ENCODE assay signal across 8 cellular contexts in genomic region chr5:149552038-149552494, GRCh38. TPM values are rescaled to one million over a fixed set of nuclear protein-coding genes. Genes with fewer than 3 reads are reported as not detected.
DNase-seq lines count a peak whose midpoint lies in the region; ATAC-seq, FAIRE-seq and TF ChIP-seq lines count a peak whose summit lies in the region.

No MANE protein-coding gene starts in this region.

- peak overlapping the region; percentile 93 for H3K4me3 Mint-ChIP-seq in natural killer cell treated with Interleukin-12 subunit alpha and Interleukin-12 subunit beta and Interleukin-15 and Interleukin-18, amount 100 ng/mL, for 72 hours

- H3K27ac Mint-ChIP-seq in natural killer cell treated with Interleukin-12 subunit alpha and Interleukin-12 subunit beta and Interleukin-15 and Interleukin-18, amount 100 ng/mL, for 72 hours, result peak overlapping the region; percentile 93 to 98

- DNase-seq in AG10803 (ENCODE audit: low read depth) (no peak), MG63 (no peak), dorsolateral prefrontal cortex (no peak), NCI-H526 (lab: John Stamatoyannopoulos, UW) (no peak), mucosa of descending colon (no peak), HTR-8/SVneo (ENCODE audit: insufficient read length, low spot score) (no peak), GDM1 (lab: John Stamatoyannopoulos, UW) (no peak)
- no peak for DNase-seq in natural killer cell treated with Interleukin-12 subunit alpha and Interleukin-12 subunit beta and Interleukin-15 and Interleukin-18, amount 100 ng/mL, for 72 hours (ENCODE audit: low spot score)

- H3K36me3 ChIP-seq in MG63, result peaks cover 41% of the 10 kb centered on the region
- H3K36me3 ChIP-seq in mucosa of descending colon (ENCODE audit: low read depth), result no peaks in the 10 kb centered on the region

- TF ChIP-seq CTCF in AG10803 (conservative IDR thresholded peaks at IDR 0.05; ENCODE audit: low read length), result no peak
- peak in 5 of 56 donors; percentile 1 to 8 (median 2) for TF ChIP-seq CTCF in dorsolateral prefrontal cortex (IDR thresholded peaks at IDR 0.05 in 54 of 56, conservative IDR thresholded peaks at IDR 0.05 in 2 of 56; ENCODE audit: low read depth in 1 of 56, partially characterized antibody in 56 of 56)
- TF ChIP-seq CTCF in mucosa of descending colon (IDR thresholded peaks at IDR 0.05), result no peak

- no peak for FAIRE-seq in HTR-8/SVneo (lab: Jason Lieb, UNC)

- H3K9me3 ChIP-seq in MG63, result no peaks in the 10 kb centered on the region
- H3K9me3 ChIP-seq in mucosa of descending colon, result no peaks in the 10 kb centered on the region

- no peaks in the 10 kb centered on the region for H3K27me3 Mint-ChIP-seq in natural killer cell treated with Interleukin-12 subunit alpha and Interleukin-12 subunit beta and Interleukin-15 and Interleukin-18, amount 100 ng/mL, for 72 hours

- intact Hi-C loops in dorsolateral prefrontal cortex (cut with DNase I) (loop anchor here (5.0 kb wide), 1 partner anchor 35 kb away; no protein-coding TSS in a partner anchor), mucosa of descending colon (cut with DNase I, micrococcal nuclease) (no loop called here)

- H3K4me1 ChIP-seq in mucosa of descending colon (ENCODE audit: low read depth), result peaks cover 24% of the 10 kb centered on the region

- H3K27ac ChIP-seq in dorsolateral prefrontal cortex, result peak overlapping the region; percentile 91 to 100 (median 98)

- peak overlapping the region; percentile 99 for H3K4me3 ChIP-seq in AG10803 (ENCODE audit: low read length)
- peak overlapping the region; percentile 78 for H3K4me3 ChIP-seq in MG63
- H3K4me3 ChIP-seq in dorsolateral prefrontal cortex, result peak overlapping the region; percentile 69 to 100 (median 96)
- H3K4me3 ChIP-seq in mucosa of descending colon, result no peak overlapping the region

- H3K9me3 Mint-ChIP-seq in natural killer cell treated with Interleukin-12 subunit alpha and Interleukin-12 subunit beta and Interleukin-15 and Interleukin-18, amount 100 ng/mL, for 72 hours, result no peaks in the 10 kb centered on the region

- no peak for ATAC-seq in natural killer cell treated with Interleukin-12 subunit alpha and Interleukin-12 subunit beta and Interleukin-15 and Interleukin-18, amount 100 ng/mL, for 72 hours
- ATAC-seq in mucosa of descending colon, result no peak

- peaks cover 23% of the 10 kb centered on the region for H3K36me3 Mint-ChIP-seq in natural killer cell treated with Interleukin-12 subunit alpha and Interleukin-12 subunit beta and Interleukin-15 and Interleukin-18, amount 100 ng/mL, for 72 hours

- H3K27me3 ChIP-seq in MG63 (no peaks in the 10 kb centered on the region), dorsolateral prefrontal cortex (no peaks in the 10 kb centered on the region)

- peaks cover 21% of the 10 kb centered on the region in 2 donors for H3K4me1 Mint-ChIP-seq in natural killer cell treated with Interleukin-12 subunit alpha and Interleukin-12 subunit beta and Interleukin-15 and Interleukin-18, amount 100 ng/mL, for 72 hours (ENCODE audit: low read depth in 2 of 2)

RNA-seq across cellular contexts. Expression of gene CSNK1A1, which starts 0.8 kb away (rescaled TPM):
- 425 and 559 TPM in 2 replicates for total RNA-seq in MG63 (2014; rRNA removed; shearing (Covaris generic); ENCODE audit: low replicate concordance)
- total RNA-seq in dorsolateral prefrontal cortex (100 to 1,000 TPM; 164 to 228 (median 189) TPM), mucosa of descending colon (100 to 1,000 TPM; 200 to 233 (median 224) TPM)
- 100 to 1,000 TPM; 173 to 237 TPM for total RNA-seq in natural killer cell treated with Interleukin-12 subunit alpha and Interleukin-12 subunit beta and Interleukin-15 and Interleukin-18, amount 100 ng/mL, for 72 hours

RNA-seq across cellular contexts. Expression of gene ARHGEF37, which starts 29.2 kb away (rescaled TPM):
- total RNA-seq in MG63 (2014; rRNA removed; shearing (Covaris generic); ENCODE audit: low replicate concordance), result 0.17 and 1.1 TPM in 2 replicates
- 10 to 100 TPM; 12.0 to 71.9 (median 27.0) TPM for total RNA-seq in dorsolateral prefrontal cortex
- total RNA-seq in natural killer cell treated with Interleukin-12 subunit alpha and Interleukin-12 subunit beta and Interleukin-15 and Interleukin-18, amount 100 ng/mL, for 72 hours, result under 1 TPM in 1 of 2 donors, not detected in 1; 0.67 TPM
- 10 to 100 TPM; 13.4 to 35.0 (median 24.6) TPM for total RNA-seq in mucosa of descending colon

Comparison
In these comparisons a context has a peak if more than half of its experiments do, and no peak if none do; other contexts are left out.
1. intact Hi-C loops: an anchor here in dorsolateral prefrontal cortex (5.0 kb wide); none called in mucosa of descending colon.